In the genomic region with DNA sequence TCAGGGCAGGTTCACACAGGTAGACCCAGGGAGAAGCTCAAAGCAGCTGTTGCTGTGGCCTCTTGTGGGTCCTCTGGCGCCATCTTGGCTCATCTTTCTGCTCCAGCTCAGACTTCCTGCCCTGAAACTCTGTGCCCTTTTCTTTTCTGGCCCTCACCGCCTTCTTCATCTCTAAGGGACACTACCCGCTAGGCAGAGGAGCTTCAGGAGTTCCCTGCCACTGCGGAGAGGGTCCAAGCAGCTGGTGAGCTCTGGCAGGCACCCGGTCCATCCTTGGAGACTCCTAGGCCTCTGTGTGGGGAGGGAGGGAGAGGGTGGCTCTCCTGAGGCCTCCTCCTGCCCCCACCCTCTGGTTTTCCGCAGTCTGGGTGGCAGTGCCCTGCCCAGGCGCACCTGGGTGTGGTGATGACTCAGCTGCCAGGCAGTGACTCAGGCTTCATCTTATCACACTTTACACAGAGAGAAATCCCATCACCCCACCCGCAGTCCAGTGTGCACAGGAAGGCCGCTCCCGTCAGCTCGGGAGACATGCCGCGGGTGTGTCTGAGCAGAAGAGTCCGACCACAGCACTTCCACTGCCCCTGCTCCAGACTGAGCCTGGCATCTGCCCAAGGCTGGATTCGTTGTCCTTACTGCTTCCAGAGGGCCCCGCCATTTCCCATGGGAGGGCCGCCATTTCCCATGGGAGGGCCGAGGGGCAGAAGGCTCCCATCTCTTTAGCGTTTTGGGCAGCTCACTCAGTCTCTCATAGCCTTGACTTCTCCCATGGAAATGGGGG, we compare ENCODE assay signal across 1 cellular context.
TF ChIP-seq lines count a peak whose summit lies in the region.

No MANE protein-coding gene starts in this region.

TF ChIP-seq in HEK293, 187 proteins besides CTCF, POLR2A, EP300 and RAD21 (continued from another document and continues in another):
- TF ChIP-seq, protein P1, sequence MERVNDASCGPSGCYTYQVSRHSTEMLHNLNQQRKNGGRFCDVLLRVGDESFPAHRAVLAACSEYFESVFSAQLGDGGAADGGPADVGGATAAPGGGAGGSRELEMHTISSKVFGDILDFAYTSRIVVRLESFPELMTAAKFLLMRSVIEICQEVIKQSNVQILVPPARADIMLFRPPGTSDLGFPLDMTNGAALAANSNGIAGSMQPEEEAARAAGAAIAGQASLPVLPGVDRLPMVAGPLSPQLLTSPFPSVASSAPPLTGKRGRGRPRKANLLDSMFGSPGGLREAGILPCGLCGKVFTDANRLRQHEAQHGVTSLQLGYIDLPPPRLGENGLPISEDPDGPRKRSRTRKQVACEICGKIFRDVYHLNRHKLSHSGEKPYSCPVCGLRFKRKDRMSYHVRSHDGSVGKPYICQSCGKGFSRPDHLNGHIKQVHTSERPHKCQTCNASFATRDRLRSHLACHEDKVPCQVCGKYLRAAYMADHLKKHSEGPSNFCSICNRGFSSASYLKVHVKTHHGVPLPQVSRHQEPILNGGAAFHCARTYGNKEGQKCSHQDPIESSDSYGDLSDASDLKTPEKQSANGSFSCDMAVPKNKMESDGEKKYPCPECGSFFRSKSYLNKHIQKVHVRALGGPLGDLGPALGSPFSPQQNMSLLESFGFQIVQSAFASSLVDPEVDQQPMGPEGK (tag by site-specific recombination; IDR thresholded peaks at IDR 0.05): peak; percentile 52
- no peak for TF ChIP-seq ZNF311 (tag by site-specific recombination; IDR thresholded peaks at IDR 0.05; ENCODE audit: borderline replicate concordance)
- no peak for TF ChIP-seq ZNF777 (tag by site-specific recombination; IDR thresholded peaks at IDR 0.05; ENCODE audit: borderline replicate concordance)
- TF ChIP-seq HOXA7 (CRISPR knock-in tag; IDR thresholded peaks at IDR 0.05; ENCODE audit: borderline replicate concordance): no peak
- 0 out of 2 replicates have a peak, but pooled peaks have one; percentile 44 for TF ChIP-seq KLF8 (tag by site-specific recombination; IDR thresholded peaks at IDR 0.05)
- peak; percentile 17; the same call in 1 of the 2 replicates for TF ChIP-seq ZNF24 (tag by site-specific recombination; IDR thresholded peaks at IDR 0.05)
- TF ChIP-seq, protein P2, sequence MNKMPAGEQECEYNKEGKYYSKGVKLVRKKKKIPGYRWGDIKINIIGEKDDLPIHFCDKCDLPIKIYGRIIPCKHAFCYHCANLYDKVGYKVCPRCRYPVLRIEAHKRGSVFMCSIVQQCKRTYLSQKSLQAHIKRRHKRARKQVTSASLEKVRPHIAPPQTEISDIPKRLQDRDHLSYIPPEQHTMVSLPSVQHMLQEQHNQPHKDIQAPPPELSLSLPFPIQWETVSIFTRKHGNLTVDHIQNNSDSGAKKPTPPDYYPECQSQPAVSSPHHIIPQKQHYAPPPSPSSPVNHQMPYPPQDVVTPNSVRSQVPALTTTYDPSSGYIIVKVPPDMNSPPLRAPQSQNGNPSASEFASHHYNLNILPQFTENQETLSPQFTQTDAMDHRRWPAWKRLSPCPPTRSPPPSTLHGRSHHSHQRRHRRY (tag by site-specific recombination; IDR thresholded peaks at IDR 0.05): no peak
- TF ChIP-seq ZBTB7A (tag by site-specific recombination; IDR thresholded peaks at IDR 0.05; ENCODE audit: low read depth): no peak
- no peak for TF ChIP-seq TRIM28 (IDR thresholded peaks at IDR 0.05; ENCODE audit: borderline replicate concordance, low read length)
- TF ChIP-seq ZNF211 (tag by site-specific recombination; IDR thresholded peaks at IDR 0.05; ENCODE audit: low read depth): no peak
- TF ChIP-seq, protein P3, sequence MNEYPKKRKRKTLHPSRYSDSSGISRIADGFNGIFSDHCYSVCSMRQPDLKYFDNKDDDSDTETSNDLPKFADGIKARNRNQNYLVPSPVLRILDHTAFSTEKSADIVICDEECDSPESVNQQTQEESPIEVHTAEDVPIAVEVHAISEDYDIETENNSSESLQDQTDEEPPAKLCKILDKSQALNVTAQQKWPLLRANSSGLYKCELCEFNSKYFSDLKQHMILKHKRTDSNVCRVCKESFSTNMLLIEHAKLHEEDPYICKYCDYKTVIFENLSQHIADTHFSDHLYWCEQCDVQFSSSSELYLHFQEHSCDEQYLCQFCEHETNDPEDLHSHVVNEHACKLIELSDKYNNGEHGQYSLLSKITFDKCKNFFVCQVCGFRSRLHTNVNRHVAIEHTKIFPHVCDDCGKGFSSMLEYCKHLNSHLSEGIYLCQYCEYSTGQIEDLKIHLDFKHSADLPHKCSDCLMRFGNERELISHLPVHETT (tag by site-specific recombination; IDR thresholded peaks at IDR 0.05): 0 out of 2 replicates have a peak, but pooled peaks have one; percentile 21
- TF ChIP-seq, protein P4, sequence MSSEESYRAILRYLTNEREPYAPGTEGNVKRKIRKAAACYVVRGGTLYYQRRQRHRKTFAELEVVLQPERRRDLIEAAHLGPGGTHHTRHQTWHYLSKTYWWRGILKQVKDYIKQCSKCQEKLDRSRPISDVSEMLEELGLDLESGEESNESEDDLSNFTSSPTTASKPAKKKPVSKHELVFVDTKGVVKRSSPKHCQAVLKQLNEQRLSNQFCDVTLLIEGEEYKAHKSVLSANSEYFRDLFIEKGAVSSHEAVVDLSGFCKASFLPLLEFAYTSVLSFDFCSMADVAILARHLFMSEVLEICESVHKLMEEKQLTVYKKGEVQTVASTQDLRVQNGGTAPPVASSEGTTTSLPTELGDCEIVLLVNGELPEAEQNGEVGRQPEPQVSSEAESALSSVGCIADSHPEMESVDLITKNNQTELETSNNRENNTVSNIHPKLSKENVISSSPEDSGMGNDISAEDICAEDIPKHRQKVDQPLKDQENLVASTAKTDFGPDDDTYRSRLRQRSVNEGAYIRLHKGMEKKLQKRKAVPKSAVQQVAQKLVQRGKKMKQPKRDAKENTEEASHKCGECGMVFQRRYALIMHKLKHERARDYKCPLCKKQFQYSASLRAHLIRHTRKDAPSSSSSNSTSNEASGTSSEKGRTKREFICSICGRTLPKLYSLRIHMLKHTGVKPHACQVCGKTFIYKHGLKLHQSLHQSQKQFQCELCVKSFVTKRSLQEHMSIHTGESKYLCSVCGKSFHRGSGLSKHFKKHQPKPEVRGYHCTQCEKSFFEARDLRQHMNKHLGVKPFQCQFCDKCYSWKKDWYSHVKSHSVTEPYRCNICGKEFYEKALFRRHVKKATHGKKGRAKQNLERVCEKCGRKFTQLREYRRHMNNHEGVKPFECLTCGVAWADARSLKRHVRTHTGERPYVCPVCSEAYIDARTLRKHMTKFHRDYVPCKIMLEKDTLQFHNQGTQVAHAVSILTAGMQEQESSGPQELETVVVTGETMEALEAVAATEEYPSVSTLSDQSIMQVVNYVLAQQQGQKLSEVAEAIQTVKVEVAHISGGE (tag by site-specific recombination; conservative IDR thresholded peaks at IDR 0.05; ENCODE audit: low read depth): peak; percentile 72
- no peak for TF ChIP-seq ZBTB8A (tag by site-specific recombination; IDR thresholded peaks at IDR 0.05)
- TF ChIP-seq ZNF610 (tag by site-specific recombination; IDR thresholded peaks at IDR 0.05; ENCODE audit: borderline replicate concordance): no peak
- TF ChIP-seq ZNF175 (tag by site-specific recombination; IDR thresholded peaks at IDR 0.05): no peak
- no peak for TF ChIP-seq ZNF623 (tag by site-specific recombination; IDR thresholded peaks at IDR 0.05)
- TF ChIP-seq ZNF600 (tag by site-specific recombination; IDR thresholded peaks at IDR 0.05): peak; percentile 90
- no peak for TF ChIP-seq ZNF404 (tag by site-specific recombination; IDR thresholded peaks at IDR 0.05)
- no peak for TF ChIP-seq ZFP69B (tag by site-specific recombination; IDR thresholded peaks at IDR 0.05)
- TF ChIP-seq BCL11B (tag by site-specific recombination; IDR thresholded peaks at IDR 0.05; ENCODE audit: low read depth): no peak
- TF ChIP-seq ZSCAN16 (tag by site-specific recombination; IDR thresholded peaks at IDR 0.05): no peak
- TF ChIP-seq ZEB2 (tag by site-specific recombination; IDR thresholded peaks at IDR 0.05): 0 out of 2 replicates have a peak, but pooled peaks have one; percentile 25
- TF ChIP-seq KLF7 (tag by site-specific recombination; IDR thresholded peaks at IDR 0.05; ENCODE audit: borderline replicate concordance): peak; percentile 38; the same call in 1 of the 2 replicates
- no peak for TF ChIP-seq ZNF701 (tag by site-specific recombination; IDR thresholded peaks at IDR 0.05)
- TF ChIP-seq, protein P5, sequence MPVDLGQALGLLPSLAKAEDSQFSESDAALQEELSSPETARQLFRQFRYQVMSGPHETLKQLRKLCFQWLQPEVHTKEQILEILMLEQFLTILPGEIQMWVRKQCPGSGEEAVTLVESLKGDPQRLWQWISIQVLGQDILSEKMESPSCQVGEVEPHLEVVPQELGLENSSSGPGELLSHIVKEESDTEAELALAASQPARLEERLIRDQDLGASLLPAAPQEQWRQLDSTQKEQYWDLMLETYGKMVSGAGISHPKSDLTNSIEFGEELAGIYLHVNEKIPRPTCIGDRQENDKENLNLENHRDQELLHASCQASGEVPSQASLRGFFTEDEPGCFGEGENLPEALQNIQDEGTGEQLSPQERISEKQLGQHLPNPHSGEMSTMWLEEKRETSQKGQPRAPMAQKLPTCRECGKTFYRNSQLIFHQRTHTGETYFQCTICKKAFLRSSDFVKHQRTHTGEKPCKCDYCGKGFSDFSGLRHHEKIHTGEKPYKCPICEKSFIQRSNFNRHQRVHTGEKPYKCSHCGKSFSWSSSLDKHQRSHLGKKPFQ (tag by site-specific recombination; IDR thresholded peaks at IDR 0.05): no peak
- TF ChIP-seq ZNF76 (tag by site-specific recombination; IDR thresholded peaks at IDR 0.05; ENCODE audit: borderline replicate concordance, low read depth): no peak
- TF ChIP-seq ZNF292 (tag by site-specific recombination; IDR thresholded peaks at IDR 0.05; ENCODE audit: borderline replicate concordance, low read depth): no peak
- TF ChIP-seq ZNF366 (tag by site-specific recombination; conservative IDR thresholded peaks at IDR 0.05): 0 out of 2 replicates have a peak, but pooled peaks have one; percentile 26
- no peak for TF ChIP-seq ZBTB20 (tag by site-specific recombination; IDR thresholded peaks at IDR 0.05)
- no peak for TF ChIP-seq ZNF416 (tag by site-specific recombination; IDR thresholded peaks at IDR 0.05)
- TF ChIP-seq MYNN (tag by site-specific recombination; IDR thresholded peaks at IDR 0.05; ENCODE audit: borderline replicate concordance): no peak
- no peak for TF ChIP-seq ZNF785 (tag by site-specific recombination; IDR thresholded peaks at IDR 0.05)
- no peak for TF ChIP-seq ZNF677 (tag by site-specific recombination; IDR thresholded peaks at IDR 0.05)
- TF ChIP-seq ZNF837 (tag by site-specific recombination; IDR thresholded peaks at IDR 0.05): no peak
- no peak for TF ChIP-seq TCF7L2 (IDR thresholded peaks at IDR 0.05; ENCODE audit: borderline replicate concordance, low read depth, low read length)
- TF ChIP-seq ZNF558 (tag by site-specific recombination; IDR thresholded peaks at IDR 0.05): no peak
- TF ChIP-seq, protein P6, sequence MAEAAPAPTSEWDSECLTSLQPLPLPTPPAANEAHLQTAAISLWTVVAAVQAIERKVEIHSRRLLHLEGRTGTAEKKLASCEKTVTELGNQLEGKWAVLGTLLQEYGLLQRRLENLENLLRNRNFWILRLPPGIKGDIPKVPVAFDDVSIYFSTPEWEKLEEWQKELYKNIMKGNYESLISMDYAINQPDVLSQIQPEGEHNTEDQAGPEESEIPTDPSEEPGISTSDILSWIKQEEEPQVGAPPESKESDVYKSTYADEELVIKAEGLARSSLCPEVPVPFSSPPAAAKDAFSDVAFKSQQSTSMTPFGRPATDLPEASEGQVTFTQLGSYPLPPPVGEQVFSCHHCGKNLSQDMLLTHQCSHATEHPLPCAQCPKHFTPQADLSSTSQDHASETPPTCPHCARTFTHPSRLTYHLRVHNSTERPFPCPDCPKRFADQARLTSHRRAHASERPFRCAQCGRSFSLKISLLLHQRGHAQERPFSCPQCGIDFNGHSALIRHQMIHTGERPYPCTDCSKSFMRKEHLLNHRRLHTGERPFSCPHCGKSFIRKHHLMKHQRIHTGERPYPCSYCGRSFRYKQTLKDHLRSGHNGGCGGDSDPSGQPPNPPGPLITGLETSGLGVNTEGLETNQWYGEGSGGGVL (tag by site-specific recombination; IDR thresholded peaks at IDR 0.05): peak; percentile 79
- TF ChIP-seq, protein P7, sequence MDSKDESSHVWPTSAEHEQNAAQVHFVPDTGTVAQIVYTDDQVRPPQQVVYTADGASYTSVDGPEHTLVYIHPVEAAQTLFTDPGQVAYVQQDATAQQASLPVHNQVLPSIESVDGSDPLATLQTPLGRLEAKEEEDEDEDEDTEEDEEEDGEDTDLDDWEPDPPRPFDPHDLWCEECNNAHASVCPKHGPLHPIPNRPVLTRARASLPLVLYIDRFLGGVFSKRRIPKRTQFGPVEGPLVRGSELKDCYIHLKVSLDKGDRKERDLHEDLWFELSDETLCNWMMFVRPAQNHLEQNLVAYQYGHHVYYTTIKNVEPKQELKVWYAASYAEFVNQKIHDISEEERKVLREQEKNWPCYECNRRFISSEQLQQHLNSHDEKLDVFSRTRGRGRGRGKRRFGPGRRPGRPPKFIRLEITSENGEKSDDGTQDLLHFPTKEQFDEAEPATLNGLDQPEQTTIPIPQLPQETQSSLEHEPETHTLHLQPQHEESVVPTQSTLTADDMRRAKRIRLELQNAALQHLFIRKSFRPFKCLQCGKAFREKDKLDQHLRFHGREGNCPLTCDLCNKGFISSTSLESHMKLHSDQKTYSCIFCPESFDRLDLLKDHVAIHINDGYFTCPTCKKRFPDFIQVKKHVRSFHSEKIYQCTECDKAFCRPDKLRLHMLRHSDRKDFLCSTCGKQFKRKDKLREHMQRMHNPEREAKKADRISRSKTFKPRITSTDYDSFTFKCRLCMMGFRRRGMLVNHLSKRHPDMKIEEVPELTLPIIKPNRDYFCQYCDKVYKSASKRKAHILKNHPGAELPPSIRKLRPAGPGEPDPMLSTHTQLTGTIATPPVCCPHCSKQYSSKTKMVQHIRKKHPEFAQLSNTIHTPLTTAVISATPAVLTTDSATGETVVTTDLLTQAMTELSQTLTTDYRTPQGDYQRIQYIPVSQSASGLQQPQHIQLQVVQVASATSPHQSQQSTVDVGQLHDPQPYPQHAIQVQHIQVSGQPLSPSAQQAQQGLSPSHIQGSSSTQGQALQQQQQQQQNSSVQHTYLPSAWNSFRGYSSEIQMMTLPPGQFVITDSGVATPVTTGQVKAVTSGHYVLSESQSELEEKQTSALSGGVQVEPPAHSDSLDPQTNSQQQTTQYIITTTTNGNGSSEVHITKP (tag by site-specific recombination; IDR thresholded peaks at IDR 0.05): peak; percentile 73
- no peak for TF ChIP-seq ZNF146 (tag by site-specific recombination; IDR thresholded peaks at IDR 0.05)
- TF ChIP-seq KLF1 (tag by site-specific recombination; IDR thresholded peaks at IDR 0.05): peak; percentile 100
- no peak for TF ChIP-seq PRDM1 (tag by site-specific recombination; IDR thresholded peaks at IDR 0.05)
- TF ChIP-seq, protein P8, sequence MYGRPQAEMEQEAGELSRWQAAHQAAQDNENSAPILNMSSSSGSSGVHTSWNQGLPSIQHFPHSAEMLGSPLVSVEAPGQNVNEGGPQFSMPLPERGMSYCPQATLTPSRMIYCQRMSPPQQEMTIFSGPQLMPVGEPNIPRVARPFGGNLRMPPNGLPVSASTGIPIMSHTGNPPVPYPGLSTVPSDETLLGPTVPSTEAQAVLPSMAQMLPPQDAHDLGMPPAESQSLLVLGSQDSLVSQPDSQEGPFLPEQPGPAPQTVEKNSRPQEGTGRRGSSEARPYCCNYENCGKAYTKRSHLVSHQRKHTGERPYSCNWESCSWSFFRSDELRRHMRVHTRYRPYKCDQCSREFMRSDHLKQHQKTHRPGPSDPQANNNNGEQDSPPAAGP (tag by site-specific recombination; IDR thresholded peaks at IDR 0.05): peak; percentile 98
